3 cellular contexts compared by ENCODE assay signal in genomic region chrX:52857126-52857525, GRCh38. TPM values are rescaled to one million over a fixed set of nuclear protein-coding genes. Genes with fewer than 3 reads are reported as not detected.
"Had no signal": no experiment of that assay in that cellular context is flagged by ENCODE, and none has a peak within 500 bp of the region (broad histone marks: within the 10 kb centered on the region; RNA-seq: fewer than 3 reads in every experiment).

No MANE protein-coding gene starts in this region.

RNA-seq across cellular contexts. Expression of gene XAGE3, which starts 10.8 kb away (rescaled TPM):
- total RNA-seq: Right ventricle myocardium inferior, RPMI7951, SJCRH30 had no signal

RNA-seq across cellular contexts. Expression of gene XAGE5, which starts 46.0 kb away (rescaled TPM):
- total RNA-seq: Right ventricle myocardium inferior, RPMI7951, SJCRH30 had no signal

RNA-seq across cellular contexts. Expression of gene SPANXN5, which starts 59.9 kb away (rescaled TPM):
- total RNA-seq: Right ventricle myocardium inferior, RPMI7951, SJCRH30 had no signal
